Comparison of ENCODE assay signal across 24 cellular contexts in the genomic region with DNA sequence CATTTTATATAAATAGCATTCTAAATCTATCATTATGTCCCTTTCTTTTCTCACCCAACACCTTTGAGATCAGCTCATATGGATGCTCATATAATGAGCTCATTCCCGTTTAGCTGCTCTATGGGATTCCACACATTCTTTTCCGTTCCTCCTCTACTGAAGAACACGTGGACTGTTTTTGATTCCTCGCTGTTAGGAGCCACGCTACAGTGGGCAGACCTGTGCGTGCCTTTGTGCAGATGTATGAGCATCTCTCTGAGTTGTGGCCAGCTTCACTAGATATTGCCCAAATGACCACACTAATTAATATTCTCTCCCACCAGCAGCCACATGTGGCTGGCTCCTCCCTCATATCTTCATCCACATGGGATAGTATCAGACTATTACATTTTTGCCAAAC. TPM values are rescaled to one million over a fixed set of nuclear protein-coding genes. Genes with fewer than 3 reads are reported as not detected.
DNase-seq lines count a peak whose midpoint lies in the region; ATAC-seq, FAIRE-seq and TF ChIP-seq lines count a peak whose summit lies in the region.
"Had no signal": no experiment of that assay in that cellular context is flagged by ENCODE, and none has a peak within 500 bp of the region (broad histone marks: within the 10 kb centered on the region; RNA-seq: fewer than 3 reads in every experiment).

No MANE protein-coding gene starts in this region.

- H3K9me3 Mint-ChIP-seq in natural killer cell treated with Interleukin-12 subunit alpha and Interleukin-12 subunit beta and Interleukin-15 and Interleukin-18, amount 100 ng/mL, for 72 hours: no peaks in the 10 kb centered on the region
- no peaks in the 10 kb centered on the region for H3K9me3 Mint-ChIP-seq in natural killer cell
- H3K9me3 Mint-ChIP-seq: activated naive CD8-positive, alpha-beta T cell treated with anti-CD3 and anti-CD28 coated beads for 36 hours; type B pancreatic cell had no signal

- H3K27me3 Mint-ChIP-seq in natural killer cell treated with Interleukin-12 subunit alpha and Interleukin-12 subunit beta and Interleukin-15 and Interleukin-18, amount 100 ng/mL, for 72 hours: peaks cover 0 to 8% of the 10 kb centered on the region in 2 donors
- peaks cover 0 to 3% of the 10 kb centered on the region in 2 donors for H3K27me3 Mint-ChIP-seq in natural killer cell (ENCODE audit: low read depth in 2 of 2)
- H3K27me3 Mint-ChIP-seq: activated CD4-positive, alpha-beta T cell treated with anti-CD3 and anti-CD28 coated beads for 36 hours; activated naive CD8-positive, alpha-beta T cell treated with anti-CD3 and anti-CD28 coated beads for 36 hours had no signal

- intact Hi-C loops in natural killer cell (cut with micrococcal nuclease): no loop called here

- peak overlapping the region; percentile 67 for H3K4me3 Mint-ChIP-seq in natural killer cell treated with Interleukin-12 subunit alpha and Interleukin-12 subunit beta and Interleukin-15 and Interleukin-18, amount 100 ng/mL, for 72 hours
- H3K4me3 Mint-ChIP-seq in natural killer cell: no peak overlapping the region
- H3K4me3 Mint-ChIP-seq: activated CD4-positive, alpha-beta T cell treated with anti-CD3 and anti-CD28 coated beads for 36 hours; activated naive CD8-positive, alpha-beta T cell treated with anti-CD3 and anti-CD28 coated beads for 36 hours; type B pancreatic cell had no signal

- peaks cover 16 to 34% of the 10 kb centered on the region in 2 donors for H3K4me1 Mint-ChIP-seq in natural killer cell treated with Interleukin-12 subunit alpha and Interleukin-12 subunit beta and Interleukin-15 and Interleukin-18, amount 100 ng/mL, for 72 hours (ENCODE audit: low read depth in 2 of 2)
- peaks cover 0 to 18% of the 10 kb centered on the region in 2 donors for H3K4me1 Mint-ChIP-seq in natural killer cell

- no peaks in the 10 kb centered on the region for H3K36me3 Mint-ChIP-seq in natural killer cell treated with Interleukin-12 subunit alpha and Interleukin-12 subunit beta and Interleukin-15 and Interleukin-18, amount 100 ng/mL, for 72 hours
- H3K36me3 Mint-ChIP-seq in natural killer cell: no peaks in the 10 kb centered on the region
- H3K36me3 Mint-ChIP-seq: activated naive CD8-positive, alpha-beta T cell treated with anti-CD3 and anti-CD28 coated beads for 36 hours; type B pancreatic cell had no signal

- no peak for ATAC-seq in natural killer cell treated with Interleukin-12 subunit alpha and Interleukin-12 subunit beta and Interleukin-15 and Interleukin-18, amount 100 ng/mL, for 72 hours
- ATAC-seq in natural killer cell: no peak
- no peak for ATAC-seq in HG03571 (IDR thresholded peaks at IDR 0.05; ENCODE audit: unreplicated experiment)
- ATAC-seq in GM21786 (IDR thresholded peaks at IDR 0.05; ENCODE audit: unreplicated experiment): no peak
- ATAC-seq: A549; activated CD4-positive, alpha-beta T cell treated with anti-CD3 and anti-CD28 coated beads for 36 hours; left lobe of liver had no signal

- DNase-seq in natural killer cell treated with Interleukin-12 subunit alpha and Interleukin-12 subunit beta and Interleukin-15 and Interleukin-18, amount 100 ng/mL, for 72 hours (ENCODE audit: low spot score): no peak
- DNase-seq in natural killer cell (no peak), RCC 7860 (ENCODE audit: low spot score) (peak; percentile 57), iPS-NIHi11 (ENCODE audit: low spot score) (peak; percentile 8), SK-N-DZ (ENCODE audit: low spot score) (no peak), NCI-H1092 (lab: John Stamatoyannopoulos, UW) (no peak)
- DNase-seq: activated CD4-positive, alpha-beta T cell treated with anti-CD3 and anti-CD28 coated beads for 36 hours; activated naive CD8-positive, alpha-beta T cell treated with anti-CD3 and anti-CD28 coated beads for 36 hours; activated T-cell treated with anti-CD3 and anti-CD28 coated beads for 4 hours; Calu3; NCI-H2029 treated with DMSO at 0.1 percent for 48 hours; NCI-H748 treated with DMSO at 0.1 percent for 48 hours; stimulated activated CD4-positive, alpha-beta T cell treated with anti-CD3 and anti-CD28 coated beads, Interleukin-4, amount 100 ng/mL, for 24 hours; T-helper 2 cell had no signal

- peak; percentile 62 for FAIRE-seq in RCC 7860 (lab: Jason Lieb, UNC)
- FAIRE-seq: A549, endothelial cell of umbilical vein had no signal

- TF ChIP-seq CTCF in natural killer cell (IDR thresholded peaks at IDR 0.05): no peak

- peak overlapping the region in 1 of 2 donors; percentile 71 for H3K27ac Mint-ChIP-seq in natural killer cell treated with Interleukin-12 subunit alpha and Interleukin-12 subunit beta and Interleukin-15 and Interleukin-18, amount 100 ng/mL, for 72 hours
- no peak overlapping the region for H3K27ac Mint-ChIP-seq in natural killer cell
- H3K27ac Mint-ChIP-seq: activated CD4-positive, alpha-beta T cell treated with anti-CD3 and anti-CD28 coated beads for 36 hours; activated naive CD8-positive, alpha-beta T cell treated with anti-CD3 and anti-CD28 coated beads for 36 hours; type B pancreatic cell had no signal

RNA-seq across cellular contexts. Expression of gene TNFRSF13B, which starts 6.0 kb away (rescaled TPM):
- total RNA-seq in natural killer cell treated with Interleukin-12 subunit alpha and Interleukin-12 subunit beta and Interleukin-15 and Interleukin-18, amount 100 ng/mL, for 72 hours: 1 to 10 TPM in 1 of 2 donors, not detected in 1; 2.3 TPM
- total RNA-seq in natural killer cell: 1 to 10 TPM in 1 of 3 donors, under 1 TPM in 2; 0.70 to 7.7 (median 0.89) TPM
- not detected in 2 replicates for polyA plus RNA-seq in SK-N-DZ (2014; cell fraction: cytosol; rRNA removed)
- polyA plus RNA-seq in SK-N-DZ (2014; cell fraction: nucleus; rRNA removed): not detected in 2 replicates
- total RNA-seq: activated CD4-positive, alpha-beta T cell treated with anti-CD3 and anti-CD28 coated beads for 36 hours; Calu3; cerebellum; endothelial cell of umbilical vein; left lobe of liver; MCF 10A; right atrium auricular region had no signal
- polyA plus RNA-seq: A549, endothelial cell of umbilical vein, neural cell had no signal

Comparison
In these comparisons a context has a peak if more than half of its experiments do, and no peak if none do; other contexts are left out.
1. DNase-seq: peak in RCC 7860 (single experiment) and iPS-NIHi11 (single experiment); none in natural killer cell treated with Interleukin-12 subunit alpha and Interleukin-12 subunit beta and Interleukin-15 and Interleukin-18, amount 100 ng/mL, for 72 hours (single experiment), natural killer cell (single experiment), SK-N-DZ (single experiment) and NCI-H1092 (single experiment).